27 cellular contexts compared by ENCODE assay signal in the genomic region with DNA sequence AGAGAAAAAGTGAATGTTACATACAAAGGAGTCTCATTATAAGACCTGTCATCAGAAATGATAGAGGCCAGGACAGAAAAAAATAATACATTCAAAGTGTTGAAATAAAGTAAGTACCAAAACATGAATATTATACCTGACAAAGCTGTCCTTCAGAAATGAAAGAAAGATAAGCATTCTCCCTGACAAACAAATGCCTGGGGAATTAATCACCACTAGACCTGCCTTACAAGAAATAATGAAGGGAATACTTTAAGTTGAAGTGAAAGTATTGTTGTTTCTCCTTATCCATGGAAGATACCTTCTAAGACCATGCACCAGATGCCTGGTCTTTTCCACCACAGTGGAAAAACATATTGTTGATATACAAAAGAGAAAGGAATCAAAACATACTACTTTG.
DNase-seq lines count a peak whose midpoint lies in the region; ATAC-seq, FAIRE-seq and TF ChIP-seq lines count a peak whose summit lies in the region.
"Had no signal": no experiment of that assay in that cellular context is flagged by ENCODE, and none has a peak within 500 bp of the region (broad histone marks: within the 10 kb centered on the region; RNA-seq: fewer than 3 reads in every experiment).

No MANE protein-coding gene starts in this region.

- H3K36me3 ChIP-seq in PC-9 (ENCODE audit: low read depth) = no peaks in the 10 kb centered on the region
- no peaks in the 10 kb centered on the region for H3K36me3 ChIP-seq in bronchial epithelial cell (ENCODE audit: control insufficient read depth, insufficient read depth, low read length)
- H3K36me3 ChIP-seq: BE2C, BLaER1 had no signal

- no peaks in the 10 kb centered on the region for H3K9me2 ChIP-seq in PC-9 (ENCODE audit: insufficient read depth)

- peaks cover 18% of the 10 kb centered on the region for H3K9me3 Mint-ChIP-seq in activated CD4-positive, alpha-beta memory T cell treated with anti-CD3 and anti-CD28 coated beads, Interleukin-2, amount 10 ng/mL, durations not matched to agents 7 days and 5 days

- BruUV-seq in PC-9 (replicated peaks; lab: Mats Ljungman, UMichigan) = no TSS peak

- no peaks in the 10 kb centered on the region for H3K4me1 Mint-ChIP-seq in activated CD4-positive, alpha-beta memory T cell treated with anti-CD3 and anti-CD28 coated beads, Interleukin-2, amount 10 ng/mL, durations not matched to agents 7 days and 5 days
- H3K4me1 Mint-ChIP-seq: CD14-positive monocyte; CD4-positive, alpha-beta memory T cell; CD8-positive, alpha-beta memory T cell had no signal

- peak overlapping the region; percentile 7 for H3K4me2 ChIP-seq in PC-9
- H3K4me2 ChIP-seq: BLaER1 had no signal

- no peaks in the 10 kb centered on the region for H3K4me1 ChIP-seq in PC-9 (replicated peaks; ENCODE audit: insufficient read depth)
- H3K4me1 ChIP-seq: BE2C, BLaER1 had no signal

- no peaks in the 10 kb centered on the region for H4K20me1 ChIP-seq in PC-9 (ENCODE audit: insufficient read depth)
- H4K20me1 ChIP-seq: BLaER1 had no signal

- DNase-seq in NCI-H226 = peak; percentile 58
- no peak for DNase-seq in PC-9
- peak; percentile 8 for DNase-seq in bronchial epithelial cell (ENCODE audit: low read depth)
- no peak for DNase-seq in activated CD4-positive, alpha-beta memory T cell treated with anti-CD3 and anti-CD28 coated beads, Interleukin-2, amount 10 ng/mL, durations not matched to agents 7 days and 5 days
- DNase-seq: ACHN; BE2C; C1 segment of cervical spinal cord; CD4-positive, alpha-beta memory T cell; CD4-positive, CD25-positive, alpha-beta regulatory T cell; CD8-positive, alpha-beta memory T cell; COR-L47; DMS 273 treated with DMSO at 0.1 percent for 48 hours; DMS153; DMS53; DMS79; DND-41; EL; GDM1 had no signal

- no peaks in the 10 kb centered on the region for H3K79me2 ChIP-seq in PC-9 (ENCODE audit: low read depth)

- CTCF ChIA-PET in PC-9 (lab: Charles Lee) = no interaction called here
- CTCF ChIA-PET in activated CD4-positive, alpha-beta memory T cell treated with anti-CD3 and anti-CD28 coated beads, Interleukin-2, amount 10 ng/mL, durations not matched to agents 7 days and 5 days (lab: Charles Lee) = no interaction called here

- H3K27ac ChIP-seq in PC-9 = 0 out of 2 replicates have a peak overlapping the region, but pooled peaks have one; percentile 1
- H3K27ac ChIP-seq: 22Rv1, BLaER1 had no signal

- H3F3A ChIP-seq in PC-9 (ENCODE audit: insufficient read depth, low read depth) = no peaks in the 10 kb centered on the region

- TF ChIP-seq CTCF in PC-9 (conservative IDR thresholded peaks at IDR 0.05) (no peak), bronchial epithelial cell (IDR thresholded peaks at IDR 0.05; ENCODE audit: insufficient read depth, low read length, severe bottlenecking) (no peak)

- no peak overlapping the region for H3K27ac Mint-ChIP-seq in activated CD4-positive, alpha-beta memory T cell treated with anti-CD3 and anti-CD28 coated beads, Interleukin-2, amount 10 ng/mL, durations not matched to agents 7 days and 5 days
- H3K27ac Mint-ChIP-seq: CD14-positive monocyte; CD4-positive, alpha-beta memory T cell; CD4-positive, CD25-positive, alpha-beta regulatory T cell; CD8-positive, alpha-beta memory T cell had no signal

- H3K27me3 Mint-ChIP-seq in activated CD4-positive, alpha-beta memory T cell treated with anti-CD3 and anti-CD28 coated beads, Interleukin-2, amount 10 ng/mL, durations not matched to agents 7 days and 5 days = no peaks in the 10 kb centered on the region
- H3K27me3 Mint-ChIP-seq: CD4-positive, alpha-beta memory T cell; CD4-positive, CD25-positive, alpha-beta regulatory T cell; CD8-positive, alpha-beta memory T cell had no signal

- H3K4me3 ChIP-seq in PC-9 (no peak overlapping the region), bronchial epithelial cell (ENCODE audit: low read depth, low read length) (no peak overlapping the region)
- H3K4me3 ChIP-seq: BLaER1, GM12878 had no signal

- FAIRE-seq in bronchial epithelial cell (lab: Jason Lieb, UNC) = no peak
- FAIRE-seq: A204.1, GM12878, GM12892, GM18507 had no signal

- POLR2A ChIA-PET in PC-9 (lab: Charles Lee; ENCODE audit: unreplicated experiment) = no interaction called here
- POLR2A ChIA-PET in activated CD4-positive, alpha-beta memory T cell treated with anti-CD3 and anti-CD28 coated beads, Interleukin-2, amount 10 ng/mL, durations not matched to agents 7 days and 5 days (lab: Charles Lee) = no interaction called here

- no peaks in the 10 kb centered on the region for H3K36me3 Mint-ChIP-seq in activated CD4-positive, alpha-beta memory T cell treated with anti-CD3 and anti-CD28 coated beads, Interleukin-2, amount 10 ng/mL, durations not matched to agents 7 days and 5 days (ENCODE audit: low read depth)
- H3K36me3 Mint-ChIP-seq: CD14-positive monocyte; CD4-positive, alpha-beta memory T cell; CD4-positive, CD25-positive, alpha-beta regulatory T cell; CD8-positive, alpha-beta memory T cell had no signal

- H2AFZ ChIP-seq in PC-9 = no peak overlapping the region

- ATAC-seq in HG03097 (IDR thresholded peaks at IDR 0.05; ENCODE audit: low FRiP score, unreplicated experiment) = no peak
- ATAC-seq in HG03520 (IDR thresholded peaks at IDR 0.05; ENCODE audit: unreplicated experiment) = no peak
- ATAC-seq: GM12878 had no signal

- intact Hi-C loops in PC-9 (cut with micrococcal nuclease; ENCODE audit: unreplicated experiment) = no loop called here

- H3K9me3 ChIP-seq in PC-9 (ENCODE audit: insufficient read depth, low read depth) = no peaks in the 10 kb centered on the region
- H3K9me3 ChIP-seq: BE2C, BLaER1 had no signal

- H3K27me3 ChIP-seq in PC-9 (ENCODE audit: insufficient read depth, low read depth) (no peaks in the 10 kb centered on the region), bronchial epithelial cell (ENCODE audit: control insufficient read depth, insufficient read depth, low read length) (no peaks in the 10 kb centered on the region)
- H3K27me3 ChIP-seq: BE2C, BLaER1 had no signal

- H3K4me3 Mint-ChIP-seq in activated CD4-positive, alpha-beta memory T cell treated with anti-CD3 and anti-CD28 coated beads, Interleukin-2, amount 10 ng/mL, durations not matched to agents 7 days and 5 days = no peak overlapping the region
- H3K4me3 Mint-ChIP-seq: CD14-positive monocyte; CD4-positive, alpha-beta memory T cell; CD4-positive, CD25-positive, alpha-beta regulatory T cell; CD8-positive, alpha-beta memory T cell had no signal

Comparison
In these comparisons a context has a peak if more than half of its experiments do, and no peak if none do; other contexts are left out.
1. DNase-seq: peak in NCI-H226 (single experiment) and bronchial epithelial cell (single experiment); none in PC-9 (0 of 2) and activated CD4-positive, alpha-beta memory T cell treated with anti-CD3 and anti-CD28 coated beads, Interleukin-2, amount 10 ng/mL, durations not matched to agents 7 days and 5 days (single experiment).